In the genomic region with DNA sequence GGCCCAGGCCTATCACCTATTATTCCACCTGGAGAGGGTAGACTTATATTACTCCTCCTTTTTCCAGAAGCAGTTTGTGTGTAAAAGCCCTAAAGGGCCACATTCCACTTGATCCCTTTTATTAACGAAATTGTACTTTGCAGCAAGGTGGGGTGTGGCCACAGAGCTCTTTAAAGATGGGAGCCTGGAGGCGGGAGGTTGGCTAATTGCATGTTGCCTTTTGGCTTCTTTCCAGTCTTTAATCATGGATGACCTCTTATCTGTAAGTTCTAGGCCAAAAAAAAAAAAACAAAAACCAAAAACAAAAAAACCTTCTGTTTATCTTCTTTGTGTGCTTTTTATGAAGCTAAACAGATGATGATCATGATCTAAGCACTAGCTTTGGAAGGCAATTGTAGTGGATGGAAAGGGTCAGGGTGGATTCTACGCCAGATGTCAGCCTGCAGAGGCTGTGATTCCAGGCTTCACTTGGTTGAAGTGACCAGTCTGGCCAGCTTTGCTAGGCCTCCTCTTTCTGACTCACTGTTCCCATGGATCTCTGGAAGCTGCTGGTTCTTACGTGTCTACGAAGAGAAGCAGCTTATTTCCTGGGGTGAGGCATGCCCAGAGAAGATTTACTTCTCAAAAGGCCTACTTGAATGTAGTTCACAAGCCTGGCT, we compare ENCODE assay signal across 9 cellular contexts.
DNase-seq lines count a peak whose midpoint lies in the region; ATAC-seq and TF ChIP-seq lines count a peak whose summit lies in the region.
"Had no signal": no experiment of that assay in that cellular context is flagged by ENCODE, and none has a peak within 500 bp of the region (broad histone marks: within the 10 kb centered on the region; RNA-seq: fewer than 3 reads in every experiment).

No MANE protein-coding gene starts in this region.

- H3K27me3 ChIP-seq in ovary (no peaks in the 10 kb centered on the region), HAP-1 (ENCODE audit: low read depth) (no peaks in the 10 kb centered on the region)

- H3K4me1 ChIP-seq in ovary (ENCODE audit: insufficient read depth) (peaks cover 9% of the 10 kb centered on the region), HAP-1 (peaks cover 25% of the 10 kb centered on the region)

- TF ChIP-seq CTCF in fibroblast of villous mesenchyme (IDR thresholded peaks at IDR 0.05; ENCODE audit: insufficient read depth, low read depth, low read length), result no peak
- TF ChIP-seq CTCF in ovary (IDR thresholded peaks at IDR 0.05), result no peak

- H3K36me3 ChIP-seq in ovary, result no peaks in the 10 kb centered on the region
- no peaks in the 10 kb centered on the region for H3K36me3 ChIP-seq in HAP-1 (replicated peaks)

- H3K9me3 Mint-ChIP-seq in activated naive CD4-positive, alpha-beta T cell treated with anti-CD3 and anti-CD28 coated beads, Interleukin-2, amount 50 U/mL, for 72 hours, result no peaks in the 10 kb centered on the region

- no peak overlapping the region for H3K4me3 Mint-ChIP-seq in T-helper 17 cell

- H3K27ac ChIP-seq in ovary, result no peak overlapping the region

- peaks cover 11% of the 10 kb centered on the region for H3K27me3 Mint-ChIP-seq in T-helper 17 cell

- H3K36me3 Mint-ChIP-seq in activated naive CD4-positive, alpha-beta T cell treated with anti-CD3 and anti-CD28 coated beads, Interleukin-2, amount 50 U/mL, for 72 hours, result no peaks in the 10 kb centered on the region
- no peaks in the 10 kb centered on the region for H3K36me3 Mint-ChIP-seq in T-helper 17 cell (ENCODE audit: low read depth)

- intact Hi-C loops in ovary (cut with DNase I), result no loop called here

- no peaks in the 10 kb centered on the region for H3K4me1 Mint-ChIP-seq in T-helper 17 cell

- 28 to 52% (median 48%) methylated on average over 5 of the region's 5 CpGs for WGBS in ovary, 3 donors

- no peak overlapping the region for H3K4me3 ChIP-seq in fibroblast of villous mesenchyme (ENCODE audit: low read depth, low read length)
- H3K4me3 ChIP-seq in ovary, result no peak overlapping the region
- no peak overlapping the region for H3K4me3 ChIP-seq in HAP-1

- in situ Hi-C loops in HAP-1 (cut with MboI; ENCODE audit: low sequenced_read_pairs), result no loop called here

- peak; percentile 90 for DNase-seq in AG20443 (ENCODE audit: low spot score)
- peak; percentile 81 for DNase-seq in NCI-H69 (lab: John Stamatoyannopoulos, UW)
- peak; percentile 90 for DNase-seq in fibroblast of villous mesenchyme (ENCODE audit: low read depth)
- peak in 3 of 5 donors; percentile 43 to 59 (median 46) for DNase-seq in ovary
- no peak for DNase-seq in activated naive CD4-positive, alpha-beta T cell treated with anti-CD3 and anti-CD28 coated beads, Interleukin-2, amount 50 U/mL, for 72 hours (ENCODE audit: low spot score in 2 of 2)
- no peak for DNase-seq in T-helper 17 cell
- DNase-seq in HAP-1 (ENCODE audit: low spot score in 2 of 2), result no peak
- DNase-seq: stimulated activated CD4-positive, alpha-beta T cell treated with anti-CD3 and anti-CD28 coated beads, Interleukin-1b, Interleukin-23, amount 100 ng/mL, for 48 hours had no signal

- TF ChIP-seq POLR2A in ovary (IDR thresholded peaks at IDR 0.05), result no peak

- no peak overlapping the region for H3K27ac Mint-ChIP-seq in activated naive CD4-positive, alpha-beta T cell treated with anti-CD3 and anti-CD28 coated beads, Interleukin-2, amount 50 U/mL, for 72 hours
- no peak overlapping the region for H3K27ac Mint-ChIP-seq in T-helper 17 cell

- H3K9me3 ChIP-seq in ovary (no peaks in the 10 kb centered on the region), T-helper 17 cell (ENCODE audit: control insufficient read depth, low read length, poor library complexity, severe bottlenecking) (no peaks in the 10 kb centered on the region), HAP-1 (no peaks in the 10 kb centered on the region)

- no peak for ATAC-seq in activated naive CD4-positive, alpha-beta T cell treated with anti-CD3 and anti-CD28 coated beads, Interleukin-2, amount 50 U/mL, for 72 hours
- ATAC-seq in T-helper 17 cell (no peak), HG03565 (IDR thresholded peaks at IDR 0.05; ENCODE audit: unreplicated experiment) (no peak)

- no peak for TF ChIP-seq EP300 in ovary (IDR thresholded peaks at IDR 0.05)

Comparison
In these comparisons a context has a peak if more than half of its experiments do, and no peak if none do; other contexts are left out.
1. DNase-seq: peak in AG20443 (single experiment), NCI-H69 (single experiment), fibroblast of villous mesenchyme (single experiment) and ovary (3 of 5); none in activated naive CD4-positive, alpha-beta T cell treated with anti-CD3 and anti-CD28 coated beads, Interleukin-2, amount 50 U/mL, for 72 hours (0 of 2), T-helper 17 cell (0 of 3) and HAP-1 (0 of 2).